ENCODE assay signal across 8 cellular contexts in genomic region chr6:117602151-117602898, GRCh38. TPM values are rescaled to one million over a fixed set of nuclear protein-coding genes. Genes with fewer than 3 reads are reported as not detected.
A peak's percentile ranks its signal among the peaks of the same experiment; 100 is the strongest.
DNase-seq lines count a peak whose midpoint lies in the region; ATAC-seq, FAIRE-seq and TF ChIP-seq lines count a peak whose summit lies in the region.

TSS of gene GOPC (minus strand) at chr6:117602511. CDS start at chr6:117602288, 223 bp downstream.

- no peaks in the 10 kb centered on the region for H3K9me1 ChIP-seq in keratinocyte (ENCODE audit: control insufficient read depth, extremely low read depth, insufficient read depth, low read length)

- H3K9me3 ChIP-seq in keratinocyte (ENCODE audit: control insufficient read depth, low read depth, low read length), result no peaks in the 10 kb centered on the region

- peak within 1 kb of the TSS; percentile 96 for H3K4me2 ChIP-seq in keratinocyte (ENCODE audit: control insufficient read depth, extremely low read depth, insufficient read depth, low read depth, low read length)

- ATAC-seq in GM19035 (IDR thresholded peaks at IDR 0.05; ENCODE audit: unreplicated experiment), result peak; percentile 93
- peak; percentile 94 for ATAC-seq in HG03354 (IDR thresholded peaks at IDR 0.05; ENCODE audit: poor library complexity, severe bottlenecking, unreplicated experiment)

- H3K9ac ChIP-seq in keratinocyte (ENCODE audit: control insufficient read depth, extremely low read depth, insufficient read depth, low read length), result peak within 1 kb of the TSS; percentile 93

- dilution Hi-C loops in keratinocyte (cut with MboI; ENCODE audit: extremely low pct_ligation_motif_present, low sequenced_read_pairs), result no loop called here

- H3K27ac ChIP-seq in keratinocyte (ENCODE audit: control insufficient read depth, insufficient read depth, low read length), result peak within 1 kb of the TSS; percentile 97

- no peak for TF ChIP-seq CTCF in keratinocyte (optimal IDR thresholded peaks at IDR 0.05 in 1 of 3, IDR thresholded peaks at IDR 0.05 in 1 of 3, conservative IDR thresholded peaks at IDR 0.05 in 1 of 3; ENCODE audit: extremely low read depth in 1 of 3, insufficient read depth in 2 of 3, low read length in 3 of 3)

- peaks cover 14% of the 10 kb centered on the region for H3K4me1 ChIP-seq in keratinocyte (ENCODE audit: control insufficient read depth, extremely low read depth, insufficient read depth, low read length)

- DNase-seq in AG20443 (ENCODE audit: low spot score) (peak; percentile 100), NCI-H446 treated with DMSO at 0.1 percent for 48 hours (lab: John Stamatoyannopoulos, UW) (peak; percentile 90), cerebellum (ENCODE audit: low spot score) (peak; percentile 96), keratinocyte (ENCODE audit: low read depth, low spot score) (peak; percentile 87)
- peak; percentile 89 for DNase-seq in activated CD4-positive, CD25-positive, alpha-beta regulatory T cell treated with anti-CD3 and anti-CD28 coated beads, Interleukin-2, amount 50 U/mL, for 72 hours
- peak; percentile 82 to 85 for DNase-seq in stimulated activated CD4-positive, alpha-beta T cell treated with anti-CD3 and anti-CD28 coated beads, Interleukin-15, amount 100 ng/mL, for 1 hour (ENCODE audit: low read depth in 1 of 2, low spot score in 1 of 2)

- FAIRE-seq in keratinocyte (lab: Jason Lieb, UNC), result peak; percentile 62

- H3K36me3 ChIP-seq in keratinocyte (ENCODE audit: control insufficient read depth in 2 of 2, extremely low read depth in 1 of 2, insufficient read depth in 2 of 2, low read length in 2 of 2), result peaks cover 1 to 7% of the 10 kb centered on the region in 2 experiments

- H4K20me1 ChIP-seq in keratinocyte (ENCODE audit: control insufficient read depth, extremely low read depth, insufficient read depth, low read length), result no peaks in the 10 kb centered on the region

- H3K79me2 ChIP-seq in keratinocyte (ENCODE audit: control insufficient read depth, insufficient read depth, low read length), result peaks cover 44% of the 10 kb centered on the region

- no peaks in the 10 kb centered on the region for H3K27me3 ChIP-seq in keratinocyte (ENCODE audit: control insufficient read depth, extremely low read depth, insufficient read depth, low read length)

- peak within 1 kb of the TSS; percentile 99 for H2AFZ ChIP-seq in keratinocyte (ENCODE audit: control insufficient read depth, low read length)

- peak within 1 kb of the TSS; percentile 88 to 98 (median 90) for H3K4me3 ChIP-seq in keratinocyte (ENCODE audit: control insufficient read depth in 2 of 3, extremely low read depth in 1 of 3, insufficient read depth in 2 of 3, low read depth in 1 of 3, low read length in 3 of 3)

RNA-seq across cellular contexts. Expression of gene GOPC, which starts in this region (rescaled TPM):
- total RNA-seq in cerebellum, result 43.4 TPM
- 20.3 to 33.9 TPM (median 24.9 TPM) in 3 replicates for polyA plus RNA-seq in keratinocyte
- 30.5 TPM for polyA plus RNA-seq in keratinocyte (2011; ENCODE audit: low read depth)
- 12.6 and 23.0 TPM in 2 replicates for polyA plus RNA-seq in keratinocyte (2011; cell fraction: cytosol; rRNA removed)
- 27.4 and 42.2 TPM in 2 replicates for polyA plus RNA-seq in keratinocyte (2011; cell fraction: nucleus; rRNA removed)
- 18.6 and 22.7 TPM in 2 replicates for polyA plus RNA-seq in keratinocyte (2012; ENCODE audit: low replicate concordance)
- 3.5 to 18.9 TPM (median 9.9 TPM) in 3 replicates for polyA minus RNA-seq in keratinocyte
- polyA minus RNA-seq in keratinocyte (2011; cell fraction: cytosol; rRNA and poly(A)+ RNA removed), result 21.1 TPM
- polyA minus RNA-seq in keratinocyte (2011; cell fraction: nucleus; rRNA and poly(A)+ RNA removed), result 17.7 and 28.9 TPM in 2 replicates

Comparison
In these comparisons a context has a peak if more than half of its experiments do, and no peak if none do; other contexts are left out.
1. Peak in every context shown above with its lines: DNase-seq, ATAC-seq, H3K4me3 ChIP-seq and H3K27ac ChIP-seq.